14 cellular contexts compared by ENCODE assay signal in the genomic region with DNA sequence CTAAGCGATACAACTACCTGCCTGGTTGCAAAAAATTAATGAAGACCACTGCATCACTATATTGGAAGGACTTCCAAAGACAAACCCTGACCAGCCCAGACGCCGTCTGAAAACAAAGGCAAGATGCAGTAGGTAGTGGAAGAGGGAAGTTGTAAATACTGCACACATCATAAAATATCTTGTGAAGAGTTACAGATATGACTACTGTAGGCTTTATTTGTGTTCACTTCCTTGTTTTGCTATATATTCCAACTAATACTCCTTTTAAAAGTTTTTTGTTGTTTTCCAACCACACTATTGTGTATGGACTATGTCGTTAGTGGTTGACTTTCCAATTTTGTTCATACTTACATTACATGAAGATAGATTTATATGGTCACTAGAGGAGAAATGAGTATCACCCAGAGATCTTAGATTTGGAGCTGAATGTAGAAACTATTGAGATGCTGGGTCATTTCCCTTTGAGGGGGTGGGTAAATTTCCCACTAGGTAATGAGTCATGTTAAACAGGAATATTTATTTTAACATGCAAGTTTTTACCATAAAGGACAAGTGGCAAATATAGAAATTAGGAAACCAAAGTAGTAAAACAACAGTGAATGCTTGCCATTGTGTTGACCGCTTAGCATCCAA. TPM values are rescaled to one million over a fixed set of nuclear protein-coding genes. Genes with fewer than 3 reads are reported as not detected.
DNase-seq lines count a peak whose midpoint lies in the region; ATAC-seq, FAIRE-seq and TF ChIP-seq lines count a peak whose summit lies in the region.
"Had no signal": no experiment of that assay in that cellular context is flagged by ENCODE, and none has a peak within 500 bp of the region (broad histone marks: within the 10 kb centered on the region; RNA-seq: fewer than 3 reads in every experiment).

No MANE protein-coding gene starts in this region.

- H3K4me1 ChIP-seq in hepatocyte (ENCODE audit: insufficient read depth) = no peaks in the 10 kb centered on the region
- no peaks in the 10 kb centered on the region for H3K4me1 ChIP-seq in CD8-positive, alpha-beta memory T cell (ENCODE audit: insufficient read depth, low read length)

- POLR2A ChIA-PET in CD8-positive, alpha-beta memory T cell (lab: Charles Lee) = no interaction called here

- peak overlapping the region; percentile 9 for H3K27ac ChIP-seq in hepatocyte
- H3K27ac ChIP-seq in caudate nucleus (ENCODE audit: low read depth, low read length) = no peak overlapping the region
- no peak overlapping the region for H3K27ac ChIP-seq in CD8-positive, alpha-beta memory T cell (ENCODE audit: low read depth, low read length)
- H3K27ac ChIP-seq: parathyroid adenoma had no signal

- H3K4me3 ChIP-seq in hepatocyte = no peak overlapping the region
- H3K4me3 ChIP-seq in CD8-positive, alpha-beta memory T cell (ENCODE audit: low read length) = no peak overlapping the region
- H3K4me3 ChIP-seq: heart right ventricle had no signal

- 85% methylated on average over 5 of the region's 5 CpGs for WGBS in hepatocyte (ENCODE audit: low lambda C conversion rate, missing lambda C conversion rate)

- H3K9me2 ChIP-seq in hepatocyte (replicated peaks; ENCODE audit: insufficient read depth) = no peaks in the 10 kb centered on the region

- no peaks in the 10 kb centered on the region for H3K27me3 ChIP-seq in hepatocyte
- H3K27me3 ChIP-seq in CD8-positive, alpha-beta memory T cell (ENCODE audit: insufficient read depth, low read length, poor library complexity, severe bottlenecking) = no peaks in the 10 kb centered on the region
- H3K27me3 ChIP-seq: heart right ventricle had no signal

- peaks cover 0 to 8% (median 2%) of the 10 kb centered on the region in 3 donors for H3K36me3 Mint-ChIP-seq in CD8-positive, alpha-beta memory T cell

- no peak overlapping the region for H3K4me3 Mint-ChIP-seq in CD8-positive, alpha-beta memory T cell
- H3K4me3 Mint-ChIP-seq: H9; T-helper 1 cell treated with Interleukin-12 subunit alpha and Interleukin-12 subunit beta and Interleukin-4 antibody, amounts not matched to agents 30 μg/mL and 1 μg/mL, for 36 hours had no signal

- H3K4me1 Mint-ChIP-seq in CD8-positive, alpha-beta memory T cell = peaks cover 4 to 16% (median 14%) of the 10 kb centered on the region in 3 donors

- no peaks in the 10 kb centered on the region for H3K79me2 ChIP-seq in hepatocyte
- H3K79me2 ChIP-seq: parathyroid adenoma had no signal

- H3K9me3 ChIP-seq in hepatocyte (ENCODE audit: low read depth) = no peaks in the 10 kb centered on the region
- H3K9me3 ChIP-seq in CD8-positive, alpha-beta memory T cell (ENCODE audit: low read length) = no peaks in the 10 kb centered on the region
- H3K9me3 ChIP-seq: heart right ventricle had no signal

- no peak overlapping the region for H3K27ac Mint-ChIP-seq in CD8-positive, alpha-beta memory T cell
- H3K27ac Mint-ChIP-seq: H9; T-helper 1 cell treated with Interleukin-12 subunit alpha and Interleukin-12 subunit beta and Interleukin-4 antibody, amounts not matched to agents 30 μg/mL and 1 μg/mL, for 36 hours had no signal

- DNase-seq in GM12892 (ENCODE audit: insufficient read length) = no peak
- DNase-seq in hepatocyte (ENCODE audit: low spot score) = no peak
- no peak for DNase-seq in HuH-7.5 (ENCODE audit: low spot score)
- DNase-seq in caudate nucleus (lab: John Stamatoyannopoulos, UW) = no peak
- DNase-seq in NCI-H2029 (lab: John Stamatoyannopoulos, UW) = no peak
- DNase-seq in CD8-positive, alpha-beta memory T cell = no peak
- DNase-seq: amygdala, H9, NCI-H1436 treated with DMSO at 0.1 percent for 48 hours had no signal

- H2AFZ ChIP-seq in hepatocyte = no peak overlapping the region
- H2AFZ ChIP-seq: parathyroid adenoma had no signal

- peak; percentile 58 for FAIRE-seq in GM12892 (lab: Jason Lieb, UNC)

- TF ChIP-seq POLR2A in GM12892 (IDR thresholded peaks at IDR 0.05; ENCODE audit: low read depth, low read length) = no peak

- no peaks in the 10 kb centered on the region for H3K9me3 Mint-ChIP-seq in CD8-positive, alpha-beta memory T cell
- H3K9me3 Mint-ChIP-seq: H9; T-helper 1 cell treated with Interleukin-12 subunit alpha and Interleukin-12 subunit beta and Interleukin-4 antibody, amounts not matched to agents 30 μg/mL and 1 μg/mL, for 36 hours had no signal

- no peaks in the 10 kb centered on the region for H3K36me3 ChIP-seq in hepatocyte (replicated peaks; ENCODE audit: insufficient read depth, low read depth)
- no peaks in the 10 kb centered on the region for H3K36me3 ChIP-seq in CD8-positive, alpha-beta memory T cell (ENCODE audit: insufficient read depth, low read length)
- H3K36me3 ChIP-seq: heart right ventricle had no signal

- peak; percentile 52 for ATAC-seq in GM21526 (IDR thresholded peaks at IDR 0.05; ENCODE audit: low FRiP score, unreplicated experiment)
- ATAC-seq in HG03565 (IDR thresholded peaks at IDR 0.05; ENCODE audit: unreplicated experiment) = peak; percentile 79

- CTCF ChIA-PET in CD8-positive, alpha-beta memory T cell (lab: Charles Lee) = no interaction called here

- H4K20me1 ChIP-seq in hepatocyte (ENCODE audit: insufficient read depth, poor library complexity, severe bottlenecking) = no peaks in the 10 kb centered on the region

- H3K27me3 Mint-ChIP-seq in CD8-positive, alpha-beta memory T cell = no peaks in the 10 kb centered on the region

- TF ChIP-seq CTCF in hepatocyte (IDR thresholded peaks at IDR 0.05; ENCODE audit: poor library complexity) = no peak

- H3K4me2 ChIP-seq in hepatocyte = no peak overlapping the region

RNA-seq across cellular contexts. Expression of a gene that starts 16.6 kb away (rescaled TPM):
- polyA plus RNA-seq in GM12892 (2012; ENCODE audit: missing spikeins) = 1.7 TPM
- total RNA-seq in hepatocyte = 0.50 and 0.56 TPM in 2 replicates
- polyA plus RNA-seq in hepatocyte = 0.37 and 0.43 TPM in 2 replicates
- total RNA-seq in CD8-positive, alpha-beta memory T cell = under 1 TPM; 0.13 to 0.47 TPM
- polyA plus RNA-seq in CD8-positive, alpha-beta memory T cell = 0.35 TPM
